In the genomic region with DNA sequence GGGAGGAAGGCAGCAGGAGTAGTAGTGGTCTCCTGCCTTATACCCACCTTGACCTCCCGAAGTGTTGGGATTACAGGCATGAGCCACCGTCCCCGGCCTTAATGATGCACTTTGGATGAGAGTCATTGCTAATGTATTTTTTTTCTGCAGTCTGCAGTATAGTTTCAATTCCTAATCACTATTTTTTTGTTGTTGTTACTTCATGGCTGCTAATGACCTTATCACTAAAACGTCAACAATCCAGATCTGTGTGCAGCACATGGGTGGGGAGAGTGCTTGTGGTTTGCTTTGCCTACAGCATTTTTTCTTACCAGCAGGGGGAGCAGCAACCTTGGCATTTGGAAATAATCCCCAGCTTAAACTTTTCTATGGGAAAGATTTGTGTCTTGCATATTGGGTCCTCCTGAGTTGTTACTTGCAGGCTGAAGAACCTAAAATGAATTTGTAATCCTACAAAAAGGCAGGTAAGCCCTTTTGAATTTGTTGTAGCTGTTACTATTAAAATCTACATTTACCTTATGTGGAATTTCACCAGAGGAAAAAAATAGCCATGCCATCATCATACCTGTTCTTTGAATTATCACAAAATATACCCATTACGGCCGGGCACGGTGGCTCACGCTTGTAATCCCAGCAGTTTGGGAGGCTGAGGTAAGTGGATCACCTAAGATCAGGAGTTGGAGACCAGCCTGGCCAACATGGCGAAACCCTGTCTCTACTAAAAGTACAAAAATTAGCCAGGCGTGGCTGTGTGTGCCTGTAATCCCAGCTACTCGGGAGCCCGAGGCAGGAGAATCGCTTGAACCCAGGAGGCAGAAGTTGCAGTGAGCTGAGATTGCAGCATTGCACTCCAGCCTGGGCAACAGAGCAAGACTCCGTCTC, we compare ENCODE assay signal across 8 cellular contexts. TPM values are rescaled to one million over a fixed set of nuclear protein-coding genes. Genes with fewer than 3 reads are reported as not detected.
DNase-seq lines count a peak whose midpoint lies in the region; ATAC-seq and TF ChIP-seq lines count a peak whose summit lies in the region.

No MANE protein-coding gene starts in this region.

- DNase-seq in AG08396 (ENCODE audit: low spot score) (peak; percentile 68), NOMO-1 treated with dmso at 0.1 percent for 144 hours (lab: John Stamatoyannopoulos, UW; ENCODE audit: unreplicated experiment) (peak; percentile 16), epithelial cell of proximal tubule (ENCODE audit: low read depth) (no peak)
- peak; percentile 81 for DNase-seq in activated CD8-positive, alpha-beta memory T cell treated with anti-CD3 and anti-CD28 coated beads, Interleukin-2, amount 50 U/mL, for 4 hours
- peak; percentile 55 to 87 (median 81) for DNase-seq in naive thymus-derived CD8-positive, alpha-beta T cell
- DNase-seq in stimulated activated naive CD8-positive, alpha-beta T cell treated with anti-CD3 and anti-CD28 coated beads, Interleukin-15, Interleukin-2, amounts not matched to agents 100 U/mL and 50 U/mL, for 24 hours = peak; percentile 87

- H3K27me3 Mint-ChIP-seq in naive thymus-derived CD8-positive, alpha-beta T cell = no peaks in the 10 kb centered on the region

- POLR2A ChIA-PET in naive thymus-derived CD8-positive, alpha-beta T cell (lab: Charles Lee) = interaction anchor here (0.6 to 2.6 kb wide), 24 partner anchors 8 to 164 kb away, joined by 3 to 16 read pairs (median 4); partner anchors contain the start of gene ITK

- ATAC-seq in GM18861 (IDR thresholded peaks at IDR 0.05; ENCODE audit: unreplicated experiment) = peak; percentile 73
- peak; percentile 72 for ATAC-seq in HG03439 (IDR thresholded peaks at IDR 0.05; ENCODE audit: unreplicated experiment)
- ATAC-seq in naive thymus-derived CD8-positive, alpha-beta T cell = peak; percentile 72 to 78
- peak; percentile 27 for ATAC-seq in stimulated activated naive CD8-positive, alpha-beta T cell treated with anti-CD3 and anti-CD28 coated beads, Interleukin-15, Interleukin-2, amounts not matched to agents 100 U/mL and 50 U/mL, for 24 hours

- H3K4me3 Mint-ChIP-seq in naive thymus-derived CD8-positive, alpha-beta T cell = peak overlapping the region in 6 of 10 donors; percentile 1 to 55 (median 19)

- TF ChIP-seq CTCF in epithelial cell of proximal tubule (conservative IDR thresholded peaks at IDR 0.05; ENCODE audit: low read depth, low read length) = peak; percentile 95

- no peaks in the 10 kb centered on the region for H3K9me3 Mint-ChIP-seq in naive thymus-derived CD8-positive, alpha-beta T cell

- no peaks in the 10 kb centered on the region for H3K36me3 Mint-ChIP-seq in naive thymus-derived CD8-positive, alpha-beta T cell

- H3K4me1 Mint-ChIP-seq in naive thymus-derived CD8-positive, alpha-beta T cell = peaks cover 17 to 48% (median 43%) of the 10 kb centered on the region in 4 donors

- no peak overlapping the region for H3K4me3 ChIP-seq in epithelial cell of proximal tubule (ENCODE audit: low read depth, low read length)

- peak overlapping the region; percentile 34 to 91 (median 74) for H3K27ac Mint-ChIP-seq in naive thymus-derived CD8-positive, alpha-beta T cell

RNA-seq across cellular contexts. Expression of gene MED7, which starts 6.3 kb away (rescaled TPM):
- total RNA-seq in epithelial cell of proximal tubule = 13.1 and 20.5 TPM in 2 replicates
- 10 to 100 TPM; 18.2 to 18.7 TPM for total RNA-seq in naive thymus-derived CD8-positive, alpha-beta T cell
- 10 to 100 TPM; 12.0 to 18.2 (median 15.0) TPM for polyA plus RNA-seq in naive thymus-derived CD8-positive, alpha-beta T cell

RNA-seq across cellular contexts. Expression of gene GARIN3, which starts 17.1 kb away (rescaled TPM):
- total RNA-seq in epithelial cell of proximal tubule = not detected in 2 replicates
- total RNA-seq in naive thymus-derived CD8-positive, alpha-beta T cell = not detected
- polyA plus RNA-seq in naive thymus-derived CD8-positive, alpha-beta T cell = not detected

RNA-seq across cellular contexts. Expression of gene ITK, which starts 31.7 kb away (rescaled TPM):
- total RNA-seq in epithelial cell of proximal tubule = 0.29 TPM in 1 of 2 replicates, not detected in the other
- total RNA-seq in naive thymus-derived CD8-positive, alpha-beta T cell = 100 to 1,000 TPM; 477 to 490 TPM
- 100 to 1,000 TPM; 109 to 231 (median 148) TPM for polyA plus RNA-seq in naive thymus-derived CD8-positive, alpha-beta T cell

RNA-seq across cellular contexts. Expression of gene HAVCR2, which starts 40.1 kb away (rescaled TPM):
- 0.12 TPM in 1 of 2 replicates, not detected in the other for total RNA-seq in epithelial cell of proximal tubule
- total RNA-seq in naive thymus-derived CD8-positive, alpha-beta T cell = 1 to 10 TPM; 5.4 to 8.1 TPM
- 1 to 10 TPM; 4.4 to 8.9 (median 5.4) TPM for polyA plus RNA-seq in naive thymus-derived CD8-positive, alpha-beta T cell

Comparison
In these comparisons a context has a peak if more than half of its experiments do, and no peak if none do; other contexts are left out.
1. RNA of gene ITK, which starts 31.7 kb away (total RNA-seq): 477 to 490 TPM in naive thymus-derived CD8-positive, alpha-beta T cell; 0.29 TPM in epithelial cell of proximal tubule; every median in the first group is over 100 times any median in the second.
2. Peak in every context shown above with its lines, with median percentiles within 50 percentile points of each other: ATAC-seq.